In the genomic region with DNA sequence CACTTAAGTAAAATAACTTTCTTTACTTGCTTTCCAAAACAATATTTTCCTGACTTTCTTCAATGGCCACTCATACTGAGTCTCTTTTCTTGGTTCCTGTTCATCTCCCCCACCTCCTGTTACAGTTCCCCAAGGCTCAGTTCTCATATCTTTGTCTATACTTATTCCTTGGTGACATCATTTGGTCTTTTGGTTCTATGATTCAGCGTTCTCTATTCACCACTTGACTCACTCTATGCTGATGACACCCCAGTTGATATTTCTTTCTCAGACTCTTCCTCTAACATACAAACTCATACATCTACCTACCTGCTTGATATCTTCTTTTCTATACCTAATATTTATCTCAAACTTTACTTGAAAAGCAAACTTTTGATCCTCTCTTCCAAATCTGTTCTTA, we compare ENCODE assay signal across 10 cellular contexts.
DNase-seq lines count a peak whose midpoint lies in the region; ATAC-seq, FAIRE-seq and TF ChIP-seq lines count a peak whose summit lies in the region.
"Had no signal": no experiment of that assay in that cellular context is flagged by ENCODE, and none has a peak within 500 bp of the region (broad histone marks: within the 10 kb centered on the region; RNA-seq: fewer than 3 reads in every experiment).

No MANE protein-coding gene starts in this region.

- intact Hi-C loops in prostate gland (cut with DNase I) = no loop called here

- TF ChIP-seq POLR2A in prostate gland (IDR thresholded peaks at IDR 0.05) = no peak

- no peak for TF ChIP-seq CTCF in RWPE1 (conservative IDR thresholded peaks at IDR 0.05; ENCODE audit: low read depth)
- no peak for TF ChIP-seq CTCF in prostate gland (IDR thresholded peaks at IDR 0.05)

- H3K9me3 ChIP-seq in small intestine (ENCODE audit: control insufficient read depth, low read depth) (no peaks in the 10 kb centered on the region), prostate gland (no peaks in the 10 kb centered on the region)

- ATAC-seq in activated naive CD4-positive, alpha-beta T cell treated with anti-CD3 and anti-CD28 coated beads, Interleukin-2, amount 50 U/mL, for 72 hours = peak; percentile 93 to 97
- ATAC-seq in HG02981 (IDR thresholded peaks at IDR 0.05; ENCODE audit: unreplicated experiment) = peak; percentile 88

- H3K27ac ChIP-seq in RWPE1 (no peak overlapping the region), small intestine (ENCODE audit: low read depth in 1 of 2, low read length in 1 of 2) (no peak overlapping the region), prostate gland (no peak overlapping the region)

- POLR2A ChIA-PET in RWPE1 (lab: Yijun Ruan, JAX; ENCODE audit: low non-redundant PET) = no interaction called here

- no peak for DNase-seq in activated naive CD4-positive, alpha-beta T cell treated with anti-CD3 and anti-CD28 coated beads, Interleukin-2, amount 50 U/mL, for 72 hours (ENCODE audit: low spot score in 2 of 2)
- DNase-seq in activated naive CD4-positive, alpha-beta T cell (lab: John Stamatoyannopoulos, UW) = no peak
- DNase-seq in RWPE1 (ENCODE audit: low spot score) (peak; percentile 60), urothelium cell line (ENCODE audit: low spot score) (peak; percentile 43), NCI-H446 (lab: John Stamatoyannopoulos, UW) (no peak), small intestine (no peak), prostate gland (ENCODE audit: low spot score) (no peak)
- DNase-seq: CD4-positive, CD25-positive, alpha-beta regulatory T cell; NCI-H1048 had no signal

- H3K27me3 ChIP-seq in small intestine (ENCODE audit: control insufficient read depth in 2 of 2, insufficient read depth in 2 of 2, low read length in 2 of 2) (no peaks in the 10 kb centered on the region), prostate gland (replicated peaks; ENCODE audit: insufficient read depth) (no peaks in the 10 kb centered on the region)

- CTCF ChIA-PET in RWPE1 (lab: Yijun Ruan, JAX) = no interaction called here

- 58 to 71% (median 59%) methylated on average over 1 of the region's 1 CpG for WGBS in small intestine, 3 donors
- whole genome bisulfite sequencing in prostate gland = 85% methylated on average over 1 of the region's 1 CpG

- H3K4me1 ChIP-seq in small intestine (ENCODE audit: control insufficient read depth in 2 of 2, insufficient read depth in 1 of 2, low read depth in 1 of 2, low read length in 1 of 2) (no peaks in the 10 kb centered on the region), prostate gland (replicated peaks) (no peaks in the 10 kb centered on the region)

- no peaks in the 10 kb centered on the region for H3K36me3 Mint-ChIP-seq in activated naive CD4-positive, alpha-beta T cell treated with anti-CD3 and anti-CD28 coated beads, Interleukin-2, amount 50 U/mL, for 72 hours
- H3K36me3 Mint-ChIP-seq: CD4-positive, CD25-positive, alpha-beta regulatory T cell had no signal

- FAIRE-seq in urothelium cell line (lab: Jason Lieb, UNC) = no peak
- FAIRE-seq in small intestine (lab: Jason Lieb, UNC) = no peak

- no peaks in the 10 kb centered on the region for H3K9me3 Mint-ChIP-seq in activated naive CD4-positive, alpha-beta T cell treated with anti-CD3 and anti-CD28 coated beads, Interleukin-2, amount 50 U/mL, for 72 hours

- no peak overlapping the region for H3K4me3 ChIP-seq in small intestine (ENCODE audit: low read depth in 1 of 2, low read length in 2 of 2)
- no peak overlapping the region for H3K4me3 ChIP-seq in prostate gland

- H3K27ac Mint-ChIP-seq in activated naive CD4-positive, alpha-beta T cell treated with anti-CD3 and anti-CD28 coated beads, Interleukin-2, amount 50 U/mL, for 72 hours = no peak overlapping the region
- H3K27ac Mint-ChIP-seq: CD4-positive, CD25-positive, alpha-beta regulatory T cell had no signal

- H3K36me3 ChIP-seq in small intestine (ENCODE audit: control insufficient read depth in 2 of 2, insufficient read depth in 2 of 2, low read length in 2 of 2) = no peaks in the 10 kb centered on the region
- no peaks in the 10 kb centered on the region for H3K36me3 ChIP-seq in prostate gland

Comparison
In these comparisons a context has a peak if more than half of its experiments do, and no peak if none do; other contexts are left out.
1. DNase-seq: peak in RWPE1 (single experiment) and urothelium cell line (single experiment); none in activated naive CD4-positive, alpha-beta T cell treated with anti-CD3 and anti-CD28 coated beads, Interleukin-2, amount 50 U/mL, for 72 hours (0 of 2), activated naive CD4-positive, alpha-beta T cell (0 of 4), NCI-H446 (0 of 2), small intestine (single experiment) and prostate gland (single experiment).